In the genomic region with DNA sequence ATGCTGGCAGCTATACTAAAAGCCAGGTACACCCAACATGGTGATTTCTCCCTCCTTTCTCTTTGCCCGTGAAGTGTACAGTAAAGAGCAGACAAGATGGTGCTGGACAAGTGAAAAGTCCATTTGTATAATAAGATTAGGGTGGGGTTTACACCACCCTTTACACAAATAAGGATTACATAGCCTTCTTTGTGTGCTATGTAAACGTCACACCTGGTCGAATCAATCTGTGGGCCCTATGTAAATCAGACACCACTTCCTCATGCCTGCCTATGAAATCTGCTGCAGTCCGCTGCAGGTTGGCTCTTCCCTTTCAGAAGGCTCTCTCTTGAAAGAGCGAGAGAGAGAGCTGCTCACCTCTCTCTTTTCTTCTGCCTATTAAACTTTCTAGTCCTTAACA, we compare ENCODE assay signal across 16 cellular contexts.
"Had no signal": no experiment of that assay in that cellular context is flagged by ENCODE, and none has a peak within 500 bp of the region (broad histone marks: within the 10 kb centered on the region; RNA-seq: fewer than 3 reads in every experiment).

No MANE protein-coding gene starts in this region.

- ATAC-seq: foreskin keratinocyte; stimulated activated naive CD8-positive, alpha-beta T cell treated with anti-CD3 and anti-CD28 coated beads, Interleukin-15, Interleukin-2, amounts not matched to agents 100 U/mL and 50 U/mL, for 24 hours had no signal

- H3K27me3 ChIP-seq: foreskin keratinocyte had no signal

- DNase-seq: activated CD4-positive, alpha-beta T cell treated with anti-CD3 and anti-CD28 coated beads, Interleukin-2, amount 10 ng/mL, durations not matched to agents 24 days and 14 days; activated CD4-positive, CD25-positive, alpha-beta regulatory T cell; activated CD8-positive, alpha-beta memory T cell treated with anti-CD3 and anti-CD28 coated beads for 24 hours; activated naive CD4-positive, alpha-beta T cell treated with Interleukin-2 at 50 U/mL for 16 hours; anterior cingulate cortex; cortex of kidney; effector CD4-positive, alpha-beta T cell; foreskin keratinocyte; glutamatergic neuron; nephron progenitor cell; occipital lobe; stimulated activated CD4-positive, alpha-beta T cell treated with anti-CD3 and anti-CD28 coated beads, Interleukin-4, amount 100 ng/mL, for 4 hours; stimulated activated CD8-positive, alpha-beta memory T cell treated with anti-CD3 and anti-CD28 coated beads, Interleukin-4, amount 100 ng/mL, for 48 hours; stimulated activated naive CD8-positive, alpha-beta T cell treated with anti-CD3 and anti-CD28 coated beads, Interleukin-15, Interleukin-2, amounts not matched to agents 100 U/mL and 50 U/mL, for 24 hours; trophoblast cell had no signal

- H3K4me3 ChIP-seq: skin epidermis had no signal

- H3K27ac ChIP-seq: foreskin keratinocyte, skin epidermis had no signal

- H3K4me1 ChIP-seq: foreskin keratinocyte had no signal
